16 cellular contexts compared by ENCODE assay signal in genomic region chr2:1826188-1826905, GRCh38.
"Had no signal": no experiment of that assay in that cellular context is flagged by ENCODE, and none has a peak within 500 bp of the region (broad histone marks: within the 10 kb centered on the region; RNA-seq: fewer than 3 reads in every experiment).

No MANE protein-coding gene starts in this region.

- H3K27me3 ChIP-seq: right lobe of liver, testis had no signal

- H3K9me3 ChIP-seq: right lobe of liver, testis had no signal

- H3K4me1 ChIP-seq: right lobe of liver, testis had no signal

- H3K4me3 Mint-ChIP-seq: activated CD8-positive, alpha-beta memory T cell treated with anti-CD3 and anti-CD28 coated beads, Interleukin-2, amount 10 ng/mL, durations not matched to agents 7 days and 5 days; activated naive CD8-positive, alpha-beta T cell treated with anti-CD3 and anti-CD28 coated beads, Interleukin-2, amount 10 ng/mL, durations not matched to agents 7 days and 5 days; activated T-cell treated with anti-CD3 and anti-CD28 coated beads, Interleukin-2, amount 50 U/mL, for 4 hours; effector memory CD8-positive, alpha-beta T cell; naive thymus-derived CD8-positive, alpha-beta T cell had no signal

- H3K27ac Mint-ChIP-seq: activated CD8-positive, alpha-beta memory T cell treated with anti-CD3 and anti-CD28 coated beads, Interleukin-2, amount 10 ng/mL, durations not matched to agents 7 days and 5 days; activated naive CD8-positive, alpha-beta T cell treated with anti-CD3 and anti-CD28 coated beads, Interleukin-2, amount 10 ng/mL, durations not matched to agents 7 days and 5 days; effector memory CD8-positive, alpha-beta T cell; naive thymus-derived CD8-positive, alpha-beta T cell had no signal

- H3K27ac ChIP-seq: cardiac muscle cell, right lobe of liver, testis had no signal

- H3K4me1 Mint-ChIP-seq: activated naive CD8-positive, alpha-beta T cell treated with anti-CD3 and anti-CD28 coated beads, Interleukin-2, amount 10 ng/mL, durations not matched to agents 7 days and 5 days had no signal

- H3K27me3 Mint-ChIP-seq: activated CD8-positive, alpha-beta memory T cell treated with anti-CD3 and anti-CD28 coated beads, Interleukin-2, amount 10 ng/mL, durations not matched to agents 7 days and 5 days had no signal

- H3K36me3 Mint-ChIP-seq: activated CD8-positive, alpha-beta memory T cell treated with anti-CD3 and anti-CD28 coated beads, Interleukin-2, amount 10 ng/mL, durations not matched to agents 7 days and 5 days; activated naive CD8-positive, alpha-beta T cell treated with anti-CD3 and anti-CD28 coated beads, Interleukin-2, amount 10 ng/mL, durations not matched to agents 7 days and 5 days; naive thymus-derived CD8-positive, alpha-beta T cell had no signal

- H3K9me3 Mint-ChIP-seq: activated naive CD8-positive, alpha-beta T cell treated with anti-CD3 and anti-CD28 coated beads, Interleukin-2, amount 10 ng/mL, durations not matched to agents 7 days and 5 days; activated T-cell treated with anti-CD3 and anti-CD28 coated beads, Interleukin-2, amount 50 U/mL, for 4 hours; naive thymus-derived CD8-positive, alpha-beta T cell had no signal

- ATAC-seq: activated CD8-positive, alpha-beta memory T cell treated with anti-CD3 and anti-CD28 coated beads, Interleukin-2, amount 10 ng/mL, durations not matched to agents 7 days and 5 days; activated T-cell treated with anti-CD3 and anti-CD28 coated beads, Interleukin-2, amount 50 U/mL, for 4 hours; effector memory CD8-positive, alpha-beta T cell; left cardiac atrium; naive thymus-derived CD8-positive, alpha-beta T cell; right lobe of liver had no signal

- H3K36me3 ChIP-seq: cardiac muscle cell, right lobe of liver had no signal

- DNase-seq: activated CD4-positive, alpha-beta T cell treated with anti-CD3 and anti-CD28 coated beads, Interleukin-2, amount 50 U/mL, for 48 hours; activated CD4-positive, CD25-positive, alpha-beta regulatory T cell treated with anti-CD3 and anti-CD28 coated beads, Interleukin-2, amount 50 U/mL, for 72 hours; activated CD8-positive, alpha-beta memory T cell treated with anti-CD3 and anti-CD28 coated beads, Interleukin-2, amount 10 ng/mL, durations not matched to agents 7 days and 5 days; activated gamma-delta T cell; activated naive CD8-positive, alpha-beta T cell treated with anti-CD3 and anti-CD28 coated beads, Interleukin-2, amount 10 ng/mL, durations not matched to agents 7 days and 5 days; activated T-cell treated with anti-CD3 and anti-CD28 coated beads, Interleukin-2, amount 50 U/mL, for 4 hours; effector memory CD8-positive, alpha-beta T cell; left cardiac atrium; naive thymus-derived CD8-positive, alpha-beta T cell; right lobe of liver; stimulated activated CD4-positive, alpha-beta T cell treated with anti-CD3 and anti-CD28 coated beads, Interleukin-12 subunit alpha, Interleukin-12 subunit beta, amount 100 ng/mL, for 4 hours; stimulated activated naive CD4-positive, alpha-beta T cell treated with Interleukin-2 at 50 U/mL for 16 hours; SW 1271; testis had no signal

- H3K4me3 ChIP-seq: cardiac muscle cell, lung, right lobe of liver, testis had no signal
